8 cellular contexts compared by ENCODE assay signal in the genomic region with DNA sequence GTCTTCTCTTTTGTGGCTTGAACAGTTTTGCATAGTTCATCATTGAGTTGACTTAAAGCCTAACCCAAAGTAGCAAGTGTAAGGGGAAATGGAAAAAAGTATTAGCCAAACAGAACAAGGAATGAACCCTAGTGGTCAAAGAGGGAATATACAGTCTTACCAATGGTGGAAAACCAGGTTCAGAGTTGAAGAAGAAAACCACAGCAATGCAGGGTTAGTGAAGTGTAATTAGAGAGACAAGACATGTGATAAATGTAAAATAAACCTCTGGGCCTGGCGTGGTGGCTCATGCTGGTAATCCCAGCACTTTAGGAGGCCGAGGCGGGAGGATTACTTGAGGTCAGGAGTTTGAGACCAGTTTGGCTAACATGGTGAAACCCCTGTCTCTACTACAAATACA. TPM values are rescaled to one million over a fixed set of nuclear protein-coding genes. Genes with fewer than 3 reads are reported as not detected.
DNase-seq lines count a peak whose midpoint lies in the region; ATAC-seq, FAIRE-seq and TF ChIP-seq lines count a peak whose summit lies in the region.

No MANE protein-coding gene starts in this region.

- H3K9me3 ChIP-seq in mammary epithelial cell (replicated peaks; ENCODE audit: insufficient read depth, low read length) = no peaks in the 10 kb centered on the region

- no peak overlapping the region for H3K4me3 Mint-ChIP-seq in progenitor cell of endocrine pancreas (ENCODE audit: low read depth)

- H3K4me1 ChIP-seq in mammary epithelial cell (ENCODE audit: insufficient read depth, low read length) = no peaks in the 10 kb centered on the region

- no peaks in the 10 kb centered on the region for H3K27me3 Mint-ChIP-seq in progenitor cell of endocrine pancreas

- CTCF ChIA-PET in BJ (lab: Yijun Ruan, JAX) (interaction anchor here (1.0 to 1.4 kb wide), 3 partner anchors 9 to 16 kb away, joined by 3 to 4 read pairs (median 3); no protein-coding TSS in a partner anchor), mammary epithelial cell (lab: Charles Lee; ENCODE audit: low non-redundant PET) (no interaction called here)

- no peaks in the 10 kb centered on the region for H3K79me2 ChIP-seq in mammary epithelial cell (ENCODE audit: insufficient read depth, low read length)

- ATAC-seq in GM19467 (IDR thresholded peaks at IDR 0.05; ENCODE audit: unreplicated experiment) = peak; percentile 72

- H3K36me3 ChIP-seq in BJ (ENCODE audit: control insufficient read depth, insufficient read depth, low read length) = no peaks in the 10 kb centered on the region
- no peaks in the 10 kb centered on the region for H3K36me3 ChIP-seq in mammary epithelial cell (ENCODE audit: insufficient read depth, low read length)

- H3K27me3 ChIP-seq in BJ (ENCODE audit: control insufficient read depth, insufficient read depth, low read length) (peaks cover 2% of the 10 kb centered on the region; the same call in 1 of the 2 replicates), mammary epithelial cell (ENCODE audit: insufficient read depth, low read length) (no peaks in the 10 kb centered on the region)

- H3K9ac ChIP-seq in mammary epithelial cell (ENCODE audit: insufficient read depth, low read length) = no peak overlapping the region

- FAIRE-seq in frontal cortex (lab: Jason Lieb, UNC) = no peak

- dilution Hi-C loops in mammary epithelial cell (cut with HindIII; ENCODE audit: low sequenced_read_pairs) = no loop called here

- no peak overlapping the region for H3K27ac ChIP-seq in mammary epithelial cell (ENCODE audit: insufficient read depth, low read depth, low read length)

- no peak overlapping the region for H3K27ac Mint-ChIP-seq in progenitor cell of endocrine pancreas

- H3K4me3 ChIP-seq in BJ (ENCODE audit: low read depth, low read length) (no peak overlapping the region), mammary epithelial cell (replicated peaks in 1 of 3; ENCODE audit: insufficient read depth in 1 of 3, low read depth in 2 of 3, low read length in 3 of 3) (no peak overlapping the region)

- POLR2A ChIA-PET in BJ (lab: Charles Lee) = no interaction called here

- no TSS peak for BruUV-seq in mammary epithelial cell (replicated peaks; lab: Mats Ljungman, UMichigan)

- H3K4me1 Mint-ChIP-seq in progenitor cell of endocrine pancreas (ENCODE audit: low read depth) = peaks cover 3% of the 10 kb centered on the region

- peaks cover 1% of the 10 kb centered on the region for H3K36me3 Mint-ChIP-seq in progenitor cell of endocrine pancreas (ENCODE audit: insufficient read depth)

- H2AFZ ChIP-seq in mammary epithelial cell (ENCODE audit: low read depth, low read length) = no peak overlapping the region

- TF ChIP-seq CTCF in BJ (IDR thresholded peaks at IDR 0.05; ENCODE audit: insufficient read depth, low read depth, low read length) (peak; percentile 59), mammary epithelial cell (conservative IDR thresholded peaks at IDR 0.05 in 1 of 2, IDR thresholded peaks at IDR 0.05 in 1 of 2; ENCODE audit: extremely low read depth in 1 of 2, insufficient read depth in 1 of 2, low read depth in 1 of 2, low read length in 2 of 2) (peak; percentile 51 to 65), progenitor cell of endocrine pancreas (IDR thresholded peaks at IDR 0.05; ENCODE audit: unreplicated experiment) (peak; percentile 52)

- no peak overlapping the region for H3K4me2 ChIP-seq in mammary epithelial cell (ENCODE audit: insufficient read depth, low read depth, low read length)

- 74% methylated on average over 3 of the region's 3 CpGs for WGBS in mammary epithelial cell (ENCODE audit: low coverage, missing lambda C conversion rate)

- H3K9me3 Mint-ChIP-seq in progenitor cell of endocrine pancreas (ENCODE audit: low read depth) = no peaks in the 10 kb centered on the region

- intact Hi-C loops in mammary epithelial cell (cut with micrococcal nuclease) = no loop called here

- DNase-seq in BJ (ENCODE audit: low read depth) = no peak
- DNase-seq in LHCN-M2 (ENCODE audit: low read depth) = peak; percentile 37
- peak; percentile 19 for DNase-seq in mammary epithelial cell
- DNase-seq in progenitor cell of endocrine pancreas (ENCODE audit: low spot score, unreplicated experiment) = no peak
- no peak for DNase-seq in frontal cortex (ENCODE audit: low spot score in 2 of 2)
- no peak for DNase-seq in GDM1 (lab: John Stamatoyannopoulos, UW)
- DNase-seq in AG08396 (ENCODE audit: low spot score) = no peak

- H4K20me1 ChIP-seq in mammary epithelial cell (ENCODE audit: insufficient read depth, low read length) = no peaks in the 10 kb centered on the region

- in situ Hi-C loops in mammary epithelial cell (cut with MboI; ENCODE audit: low sequenced_read_pairs in 2 of 2) = no loop called here

RNA-seq across cellular contexts. Expression of gene TTN, which starts 2.4 kb away (rescaled TPM):
- polyA plus RNA-seq in BJ (2011; rRNA removed) (not detected in 2 replicates), mammary epithelial cell (0.16 TPM)
- polyA minus RNA-seq in BJ (2011; rRNA and poly(A)+ RNA removed) = under 0.01 TPM in 2 replicates
- total RNA-seq in LHCN-M2 (2014; rRNA removed) (2.0 and 5.5 TPM in 2 replicates), mammary epithelial cell (under 1 TPM; under 0.01 to 0.38 TPM), progenitor cell of endocrine pancreas (12.2 and 17.3 TPM in 2 replicates), frontal cortex (1.6 TPM)
- 0.38 TPM for polyA plus RNA-seq in LHCN-M2 (2012)
- polyA minus RNA-seq in mammary epithelial cell = not detected

Comparison
In these comparisons a context has a peak if more than half of its experiments do, and no peak if none do; other contexts are left out.
1. DNase-seq: peak in LHCN-M2 (single experiment) and mammary epithelial cell (single experiment); none in BJ (single experiment), progenitor cell of endocrine pancreas (single experiment), frontal cortex (0 of 2), GDM1 (single experiment) and AG08396 (single experiment).
2. Peak in every context shown above with its lines, with median percentiles within 50 percentile points of each other: CTCF ChIP-seq.